ENCODE assay signal across 22 cellular contexts in genomic region chr2:62595468-62595867, GRCh38.
DNase-seq lines count a peak whose midpoint lies in the region; ATAC-seq, FAIRE-seq and TF ChIP-seq lines count a peak whose summit lies in the region.
"Had no signal": no experiment of that assay in that cellular context is flagged by ENCODE, and none has a peak within 500 bp of the region (broad histone marks: within the 10 kb centered on the region; RNA-seq: fewer than 3 reads in every experiment).

No MANE protein-coding gene starts in this region.

- no peaks in the 10 kb centered on the region for H3K79me2 ChIP-seq in HepG2 (ENCODE audit: insufficient read depth, low read length)

- H3K27ac Mint-ChIP-seq in brain: peak overlapping the region in 3 of 5 experiments; percentile 5 to 78 (median 8)
- H3K27ac Mint-ChIP-seq: GM23338 had no signal

- no peaks in the 10 kb centered on the region for H4K20me1 ChIP-seq in HepG2 (ENCODE audit: insufficient read depth, low read length)

- peaks cover 4% of the 10 kb centered on the region for H3K27me3 Mint-ChIP-seq in brain

- FAIRE-seq in HepG2 (lab: Jason Lieb, UNC): no peak
- FAIRE-seq: A204.1, D721Med had no signal

- TF ChIP-seq RAD21 in liver (IDR thresholded peaks at IDR 0.05) (no peak), HepG2 (CRISPR knock-in tag; IDR thresholded peaks at IDR 0.05) (no peak)

- H2AFZ ChIP-seq in HepG2 (ENCODE audit: low read length): no peak overlapping the region
- H2AFZ ChIP-seq: GM23338 had no signal

- H3K4me1 Mint-ChIP-seq in brain: no peaks in the 10 kb centered on the region
- H3K4me1 Mint-ChIP-seq: GM23338 had no signal

- no TSS peak for BruUV-seq in HepG2 (replicated peaks; lab: Mats Ljungman, UMichigan)

- 90% methylated on average over 3 of the region's 3 CpGs for WGBS in liver
- WGBS in HepG2 (ENCODE audit: low lambda C conversion rate): 98% methylated on average over 3 of the region's 3 CpGs

- TF ChIP-seq POLR2A in HepG2 (IDR thresholded peaks at IDR 0.05; ENCODE audit: insufficient read depth in 1 of 2, low read depth in 2 of 2, low read length in 2 of 2): no peak

- ATAC-seq in HepG2: no peak
- no peak for ATAC-seq in GM18511 (IDR thresholded peaks at IDR 0.05; ENCODE audit: unreplicated experiment)
- ATAC-seq: GM23338 had no signal

- H3K9me3 Mint-ChIP-seq in brain: peaks cover 0 to 9% (median 2%) of the 10 kb centered on the region in 5 experiments

- intact Hi-C loops in HepG2 (cut with micrococcal nuclease; ENCODE audit: unreplicated experiment): loop anchor here (5.0 kb wide), 2 partner anchors 67 to 1072 kb away; no protein-coding TSS in a partner anchor

- no peaks in the 10 kb centered on the region for H3K36me3 ChIP-seq in liver (ENCODE audit: control insufficient read depth in 4 of 4, insufficient read depth in 3 of 4, low read depth in 1 of 4, low read length in 3 of 4)
- no peaks in the 10 kb centered on the region for H3K36me3 ChIP-seq in HepG2 (replicated peaks in 1 of 2; ENCODE audit: control insufficient read depth in 1 of 2, insufficient read depth in 2 of 2, low read length in 2 of 2)
- H3K36me3 ChIP-seq in muscle layer of colon (ENCODE audit: insufficient read depth, low read length): no peaks in the 10 kb centered on the region
- H3K36me3 ChIP-seq: BE2C, HAP-1, SJCRH30 had no signal

- DNase-seq in HepG2 (ENCODE audit: low spot score) (no peak), NOMO-1 treated with DMSO at 0.1 percent for 48 hours (lab: John Stamatoyannopoulos, UW; ENCODE audit: unreplicated experiment) (no peak)
- no peak for DNase-seq in activated CD4-positive, alpha-beta T cell treated with anti-CD3 and anti-CD28 coated beads, Interleukin-2, amount 50 U/mL, for 1 hour
- DNase-seq: BE2C, DMS53, GF-D8, KBM-7, MV-4-11, NCI-H1105 treated with DMSO at 0.1 percent for 48 hours, NCI-H2171, NCI-H524 treated with DMSO at 0.1 percent for 48 hours, OCI-M1, SJCRH30, SW 1271 had no signal

- TF ChIP-seq EP300 in HepG2 (IDR thresholded peaks at IDR 0.05; ENCODE audit: low read depth in 2 of 2, low read length in 2 of 2) (no peak), HepG2 (CRISPR knock-in tag; IDR thresholded peaks at IDR 0.05; ENCODE audit: borderline replicate concordance) (no peak)

- H3K9ac ChIP-seq in liver (ENCODE audit: low read depth in 1 of 2, low read length in 2 of 2) (no peak overlapping the region), HepG2 (ENCODE audit: insufficient read depth, low read depth, low read length) (no peak overlapping the region), muscle layer of colon (ENCODE audit: low read length) (no peak overlapping the region)

- TF ChIP-seq CTCF in liver (IDR thresholded peaks at IDR 0.05; ENCODE audit: low read depth, low read length, missing input control): no peak
- TF ChIP-seq CTCF in HepG2 (CRISPR knock-in tag; IDR thresholded peaks at IDR 0.05): no peak
- no peak for TF ChIP-seq CTCF in brain (conservative IDR thresholded peaks at IDR 0.05)

- no peak overlapping the region for H3K4me3 Mint-ChIP-seq in brain
- H3K4me3 Mint-ChIP-seq: GM23338 had no signal

- H3K9me3 ChIP-seq in liver (ENCODE audit: control insufficient read depth in 4 of 4, low read length in 3 of 4): no peaks in the 10 kb centered on the region
- H3K9me3 ChIP-seq in HepG2 (ENCODE audit: low read length): no peaks in the 10 kb centered on the region
- no peaks in the 10 kb centered on the region for H3K9me3 ChIP-seq in muscle layer of colon (ENCODE audit: low read length)
- H3K9me3 ChIP-seq: BE2C, SJCRH30 had no signal

- H3K27ac ChIP-seq in liver (ENCODE audit: low read depth in 1 of 2, low read length in 2 of 2) (peak overlapping the region; percentile 75 to 92), HepG2 (ENCODE audit: extremely low read length, insufficient read depth, low read length) (no peak overlapping the region), muscle layer of colon (ENCODE audit: low read depth, low read length) (peak overlapping the region; percentile 37)
- H3K27ac ChIP-seq: SJCRH30 had no signal

- H3K4me3 ChIP-seq in liver (ENCODE audit: low read depth in 1 of 3, low read length in 3 of 3) (no peak overlapping the region), HepG2 (replicated peaks in 1 of 3; ENCODE audit: insufficient read depth in 1 of 3, low read depth in 2 of 3, low read length in 3 of 3) (no peak overlapping the region), muscle layer of colon (ENCODE audit: low read depth in 1 of 2, low read length in 2 of 2) (no peak overlapping the region)
- H3K4me3 ChIP-seq: GM23338, HAP-1, SJCRH30 had no signal

- in situ Hi-C loops in HepG2 (cut with HindIII; ENCODE audit: extremely low pct_ligation_motif_present, low pct_unique_long_range_greater_than_20kb): no loop called here

- no peaks in the 10 kb centered on the region for H3K36me3 Mint-ChIP-seq in brain

- H3K4me1 ChIP-seq in liver (ENCODE audit: control insufficient read depth in 4 of 4, insufficient read depth in 4 of 4, low read length in 3 of 4) (peaks cover 0 to 18% (median 3%) of the 10 kb centered on the region in 4 donors), HepG2 (ENCODE audit: insufficient read depth, low read length) (peaks cover 31% of the 10 kb centered on the region), muscle layer of colon (ENCODE audit: insufficient read depth, low read length) (peaks cover 4% of the 10 kb centered on the region)
- H3K4me1 ChIP-seq: BE2C, SJCRH30 had no signal

- POLR2A ChIA-PET in HepG2 (lab: Yijun Ruan, JAX): interaction anchor here (1.7 to 1.8 kb wide), 2 partner anchors 26 to 30 kb away, joined by 3 to 9 read pairs; no protein-coding TSS in a partner anchor

- no peak overlapping the region for H3K4me2 ChIP-seq in HepG2 (ENCODE audit: low read depth, low read length)
- H3K4me2 ChIP-seq: GM23338 had no signal

- H3K27me3 ChIP-seq in liver (ENCODE audit: control insufficient read depth in 4 of 4, insufficient read depth in 4 of 4, low read length in 3 of 4): no peaks in the 10 kb centered on the region
- no peaks in the 10 kb centered on the region for H3K27me3 ChIP-seq in HepG2 (ENCODE audit: control insufficient read depth in 1 of 2, insufficient read depth in 2 of 2, low read length in 2 of 2)
- no peaks in the 10 kb centered on the region for H3K27me3 ChIP-seq in muscle layer of colon (ENCODE audit: control insufficient read depth in 1 of 2, insufficient read depth in 2 of 2, low read length in 2 of 2)
- H3K27me3 ChIP-seq: BE2C, SJCRH30 had no signal

- CTCF ChIA-PET in HepG2 (lab: Yijun Ruan, JAX; ENCODE audit: low intra/inter-chr PET ratio, low total read pairs): no interaction called here

TF ChIP-seq in liver, 16 proteins besides CTCF, POLR2A, EP300 and RAD21:
- TF ChIP-seq EGR1 (IDR thresholded peaks at IDR 0.05; ENCODE audit: low read depth in 2 of 2) (no peak), SP1 (IDR thresholded peaks at IDR 0.05) (no peak), NR2F2 (IDR thresholded peaks at IDR 0.05) (no peak), YY1 (IDR thresholded peaks at IDR 0.05) (no peak)

TF ChIP-seq in HepG2, 621 proteins besides CTCF, POLR2A, EP300 and RAD21 (continues in another document):
- no peak for TF ChIP-seq ZNF777 (CRISPR knock-in tag; IDR thresholded peaks at IDR 0.05)
- TF ChIP-seq NCOA5 (CRISPR knock-in tag; IDR thresholded peaks at IDR 0.05): no peak
- TF ChIP-seq TOPORS (CRISPR knock-in tag; IDR thresholded peaks at IDR 0.05): no peak
- no peak for TF ChIP-seq DPF2 (CRISPR knock-in tag; IDR thresholded peaks at IDR 0.05; ENCODE audit: borderline replicate concordance, low read depth)
- no peak for TF ChIP-seq ZBTB20 (CRISPR knock-in tag; IDR thresholded peaks at IDR 0.05; ENCODE audit: borderline replicate concordance, low read depth)
- TF ChIP-seq NR3C1 (CRISPR knock-in tag; IDR thresholded peaks at IDR 0.05): no peak
- no peak for TF ChIP-seq ZNF557 (CRISPR knock-in tag; IDR thresholded peaks at IDR 0.05)
- no peak for TF ChIP-seq TEAD3 (CRISPR knock-in tag; optimal IDR thresholded peaks at IDR 0.05; ENCODE audit: borderline replicate concordance)
- TF ChIP-seq ZNF761 (CRISPR knock-in tag; conservative IDR thresholded peaks at IDR 0.05): no peak
- TF ChIP-seq HNRNPH1 (optimal IDR thresholded peaks at IDR 0.05; ENCODE audit: low read depth, low read length): no peak
- no peak for TF ChIP-seq PRDM15 (CRISPR knock-in tag; IDR thresholded peaks at IDR 0.05)
- no peak for TF ChIP-seq FOXM1 (CRISPR knock-in tag; IDR thresholded peaks at IDR 0.05)
